In genomic region chr1:63122051-63122450, GRCh38 we compare ENCODE assay signal across 25 cellular contexts.
DNase-seq lines count a peak whose midpoint lies in the region; ATAC-seq, FAIRE-seq and TF ChIP-seq lines count a peak whose summit lies in the region.
"Had no signal": no experiment of that assay in that cellular context is flagged by ENCODE, and none has a peak within 500 bp of the region (broad histone marks: within the 10 kb centered on the region; RNA-seq: fewer than 3 reads in every experiment).

No MANE protein-coding gene starts in this region.

- FAIRE-seq in H1 (lab: Jason Lieb, UNC) = no peak
- FAIRE-seq: colon, frontal cortex had no signal

- no peaks in the 10 kb centered on the region for H3K36me3 ChIP-seq in H1 (ENCODE audit: control insufficient read depth in 2 of 4, insufficient read depth in 4 of 4, low read length in 3 of 4)
- H3K36me3 ChIP-seq: ascending aorta, lower lobe of right lung had no signal

- no peaks in the 10 kb centered on the region for H3K27me3 ChIP-seq in H1 (replicated peaks in 1 of 4; ENCODE audit: control insufficient read depth in 3 of 4, extremely low read depth in 1 of 4, insufficient read depth in 3 of 4, low read length in 3 of 4)
- H3K27me3 ChIP-seq: ascending aorta had no signal

- no peak overlapping the region for H2AK5ac ChIP-seq in H1 (ENCODE audit: low read depth, low read length)

- TF ChIP-seq RAD21 in H1 (IDR thresholded peaks at IDR 0.05 in 1 of 2, conservative IDR thresholded peaks at IDR 0.05 in 1 of 2; ENCODE audit: low read depth in 2 of 2, low read length in 2 of 2) = no peak

- TF ChIP-seq EP300 in H1 (IDR thresholded peaks at IDR 0.05; ENCODE audit: borderline replicate concordance in 1 of 2, low read depth in 2 of 2, low read length in 2 of 2) = no peak

- POLR2A ChIA-PET in H1 (lab: Charles Lee; ENCODE audit: partially characterized antibody) = no interaction called here

- no peak overlapping the region for H4K8ac ChIP-seq in H1 (ENCODE audit: extremely low read depth, insufficient read depth, low read length)

- H3K4me3 Mint-ChIP-seq in stimulated activated memory B cell treated with anti-CD40 and anti-IgM and Interleukin-4, amounts not matched to agents 10 μg/mL and 1 μg/mL and 100 μg/mL, for 72 hours = no peak overlapping the region
- H3K4me3 Mint-ChIP-seq: naive thymus-derived CD4-positive, alpha-beta T cell; T-helper 17 cell; type B pancreatic cell had no signal

- 89% methylated on average over 8 of the region's 8 CpGs; no CpG with 5 or more reads in 1 of the 2 experiments for WGBS in H1 (ENCODE audit: extremely low coverage in 1 of 2, insufficient coverage in 1 of 2, insufficient read length in 1 of 2, insufficient replicate concordance in 2 of 2, low coverage in 1 of 2, low lambda C conversion rate in 2 of 2, missing lambda C conversion rate in 1 of 2), 2 experiments

- H3K23me2 ChIP-seq in H1 (ENCODE audit: low read depth, low read length) = no peaks in the 10 kb centered on the region

- H3K18ac ChIP-seq in H1 (ENCODE audit: extremely low read depth, low read length) = no peak overlapping the region

- CTCF ChIA-PET in H1 (lab: Charles Lee; ENCODE audit: partially characterized antibody) = interaction anchor here (0.8 to 1.5 kb wide), 4 partner anchors 13 to 216 kb away, joined by 3 to 4 read pairs (median 3); no protein-coding TSS in a partner anchor

- peak overlapping the region; percentile 66 for H2AFZ ChIP-seq in H1 (ENCODE audit: low read length)

- no peak overlapping the region for H2BK120ac ChIP-seq in H1 (replicated peaks; ENCODE audit: low read depth, low read length)

- H3K27ac ChIP-seq in H1 (ENCODE audit: low read depth, low read length) = no peak overlapping the region
- H3K27ac ChIP-seq: ascending aorta, C4-2B, lower lobe of right lung had no signal

- no peaks in the 10 kb centered on the region for H3K9me3 Mint-ChIP-seq in stimulated activated memory B cell treated with anti-CD40 and anti-IgM and Interleukin-4, amounts not matched to agents 10 μg/mL and 1 μg/mL and 100 μg/mL, for 72 hours
- H3K9me3 Mint-ChIP-seq: type B pancreatic cell had no signal

- no peaks in the 10 kb centered on the region for H3K9me3 ChIP-seq in H1 (ENCODE audit: insufficient read depth in 2 of 2, low read depth in 1 of 2, low read length in 1 of 2)
- H3K9me3 ChIP-seq: ascending aorta, lower lobe of right lung had no signal

- no peaks in the 10 kb centered on the region for H3K79me2 ChIP-seq in H1 (ENCODE audit: control insufficient read depth in 1 of 2, insufficient read depth in 2 of 2, low read length in 2 of 2)

- no peak overlapping the region for H3K14ac ChIP-seq in H1 (ENCODE audit: insufficient read length)

- no peak overlapping the region for H4K5ac ChIP-seq in H1 (ENCODE audit: insufficient read length, low read depth, low read length)

- no peak overlapping the region for H3K4me2 ChIP-seq in H1 (ENCODE audit: insufficient read depth in 1 of 2, low read depth in 2 of 2, low read length in 2 of 2)

- H3K4ac ChIP-seq in H1 (replicated peaks; ENCODE audit: insufficient read length, low read depth, low read length) = no peak overlapping the region

- no peak overlapping the region for H2BK15ac ChIP-seq in H1 (ENCODE audit: low read length)

- peak; percentile 56 for DNase-seq in NCI-H2171 treated with DMSO at 0.1 percent for 48 hours (lab: John Stamatoyannopoulos, UW)
- no peak for DNase-seq in NCI-H2171 (lab: John Stamatoyannopoulos, UW)
- DNase-seq in H1 (ENCODE audit: low read depth in 1 of 2, low spot score in 2 of 2) = no peak
- no peak for DNase-seq in AG20443 (ENCODE audit: low spot score)
- DNase-seq: 8988T; activated CD4-positive, alpha-beta T cell treated with anti-CD3 and anti-CD28 coated beads for 1 hour; activated gamma-delta T cell treated with Interleukin-2 at 50 U/mL for 16 hours; DMS53; H7; IMR-90; lower lobe of right lung; naive thymus-derived CD4-positive, alpha-beta T cell; NCI-H2081 treated with DMSO at 0.1 percent for 48 hours; NK-92 treated with Interleukin-12 subunit alpha and Interleukin-12 subunit beta, amount 100 ng/mL, for 24 hours; stimulated activated naive CD4-positive, alpha-beta T cell treated with Interleukin-2 at 50 U/mL for 16 hours; T-helper 17 cell had no signal

- no peak for TF ChIP-seq CTCF in H1 (IDR thresholded peaks at IDR 0.05; ENCODE audit: control extremely low read depth in 1 of 3, insufficient read depth in 1 of 3, low read depth in 1 of 3, low read length in 3 of 3)

- peak; percentile 36 for ATAC-seq in HG03432 (IDR thresholded peaks at IDR 0.05; ENCODE audit: unreplicated experiment)
- peak; percentile 39 for ATAC-seq in stimulated activated memory B cell treated with anti-CD40 and anti-IgM and Interleukin-4, amounts not matched to agents 10 μg/mL and 1 μg/mL and 100 μg/mL, for 72 hours
- ATAC-seq in GM21447 (IDR thresholded peaks at IDR 0.05; ENCODE audit: unreplicated experiment) = no peak
- no peak for ATAC-seq in GM19452 (IDR thresholded peaks at IDR 0.05; ENCODE audit: unreplicated experiment)
- ATAC-seq: lower lobe of right lung; naive thymus-derived CD4-positive, alpha-beta T cell; T-helper 17 cell had no signal

- no peak overlapping the region for H4K91ac ChIP-seq in H1 (replicated peaks; ENCODE audit: insufficient read length, low read length)

- no peaks in the 10 kb centered on the region for H3K36me3 Mint-ChIP-seq in stimulated activated memory B cell treated with anti-CD40 and anti-IgM and Interleukin-4, amounts not matched to agents 10 μg/mL and 1 μg/mL and 100 μg/mL, for 72 hours
- H3K36me3 Mint-ChIP-seq: naive thymus-derived CD4-positive, alpha-beta T cell; type B pancreatic cell had no signal

- no peaks in the 10 kb centered on the region; a peak in 2 of 7 replicates for H3K4me1 ChIP-seq in H1 (replicated peaks in 1 of 4; ENCODE audit: control insufficient read depth in 3 of 4, insufficient read depth in 4 of 4, low read length in 3 of 4)
- H3K4me1 ChIP-seq: ascending aorta, lower lobe of right lung had no signal

- peaks cover 6% of the 10 kb centered on the region for H3K4me1 Mint-ChIP-seq in stimulated activated memory B cell treated with anti-CD40 and anti-IgM and Interleukin-4, amounts not matched to agents 10 μg/mL and 1 μg/mL and 100 μg/mL, for 72 hours
- H3K4me1 Mint-ChIP-seq: naive thymus-derived CD4-positive, alpha-beta T cell had no signal

- H3K79me1 ChIP-seq in H1 (ENCODE audit: low read depth, low read length) = no peaks in the 10 kb centered on the region

- H4K20me1 ChIP-seq in H1 (replicated peaks in 1 of 2; ENCODE audit: control insufficient read depth in 1 of 2, insufficient read depth in 2 of 2, low read length in 2 of 2) = no peaks in the 10 kb centered on the region

- no peak overlapping the region for H3K23ac ChIP-seq in H1 (ENCODE audit: insufficient read length)

- H3K4me3 ChIP-seq in H1 (ENCODE audit: extremely low read depth in 1 of 4, insufficient read depth in 2 of 4, low read depth in 3 of 4, low read length in 4 of 4) = no peak overlapping the region
- H3K4me3 ChIP-seq: ascending aorta, lower lobe of right lung had no signal

- no peak for TF ChIP-seq POLR2A in H1 (IDR thresholded peaks at IDR 0.05; ENCODE audit: control extremely low read depth in 1 of 2, low read depth in 2 of 2, low read length in 2 of 2)

- no peak overlapping the region for H3K56ac ChIP-seq in H1 (replicated peaks; ENCODE audit: insufficient read length, low read depth, low read length)

- H3K9ac ChIP-seq in H1 (replicated peaks in 1 of 4; ENCODE audit: extremely low read depth in 1 of 4, low read depth in 3 of 4, low read length in 3 of 4) = no peak overlapping the region

- H2BK20ac ChIP-seq in H1 (ENCODE audit: low read length) = no peak overlapping the region

- no peak overlapping the region for H3K27ac Mint-ChIP-seq in stimulated activated memory B cell treated with anti-CD40 and anti-IgM and Interleukin-4, amounts not matched to agents 10 μg/mL and 1 μg/mL and 100 μg/mL, for 72 hours
- H3K27ac Mint-ChIP-seq: naive thymus-derived CD4-positive, alpha-beta T cell; T-helper 17 cell; type B pancreatic cell had no signal

- no peak overlapping the region for H2BK5ac ChIP-seq in H1 (ENCODE audit: low read depth, low read length)

- H2BK12ac ChIP-seq in H1 (ENCODE audit: low read depth, low read length) = no peak overlapping the region

- no peaks in the 10 kb centered on the region for H3K27me3 Mint-ChIP-seq in stimulated activated memory B cell treated with anti-CD40 and anti-IgM and Interleukin-4, amounts not matched to agents 10 μg/mL and 1 μg/mL and 100 μg/mL, for 72 hours

TF ChIP-seq in H1, 55 proteins besides CTCF, POLR2A, EP300 and RAD21 (continues in another document):
- TF ChIP-seq CEBPB (IDR thresholded peaks at IDR 0.05; ENCODE audit: low read depth, low read length) = no peak
- no peak for TF ChIP-seq CREB1 (IDR thresholded peaks at IDR 0.05)
- TF ChIP-seq SIN3A (conservative IDR thresholded peaks at IDR 0.05 in 1 of 2, IDR thresholded peaks at IDR 0.05 in 1 of 2; ENCODE audit: low read depth in 1 of 2, low read length in 2 of 2) = no peak
- no peak for TF ChIP-seq SUZ12 (IDR thresholded peaks at IDR 0.05; ENCODE audit: low read length)
- no peak for TF ChIP-seq SIX5 (IDR thresholded peaks at IDR 0.05; ENCODE audit: low read depth, low read length)
- TF ChIP-seq CHD2 (IDR thresholded peaks at IDR 0.05; ENCODE audit: low read length) = no peak
- no peak for TF ChIP-seq GTF2F1 (IDR thresholded peaks at IDR 0.05; ENCODE audit: borderline replicate concordance, low read depth, low read length)
- TF ChIP-seq SIRT6 (IDR thresholded peaks at IDR 0.05; ENCODE audit: low read length) = no peak
- no peak for TF ChIP-seq SAP30 (IDR thresholded peaks at IDR 0.05; ENCODE audit: insufficient read depth, insufficient replicate concordance, low read length)
- no peak for TF ChIP-seq CBX8 (IDR thresholded peaks at IDR 0.05; ENCODE audit: borderline replicate concordance, low read depth, low read length)
- no peak for TF ChIP-seq HDAC6 (IDR thresholded peaks at IDR 0.05; ENCODE audit: low read depth, low read length)

Comparison
In these comparisons a context has a peak if more than half of its experiments do, and no peak if none do; other contexts are left out.
1. ATAC-seq: peak in HG03432 (single experiment) and stimulated activated memory B cell treated with anti-CD40 and anti-IgM and Interleukin-4, amounts not matched to agents 10 μg/mL and 1 μg/mL and 100 μg/mL, for 72 hours (single experiment); none in GM21447 (single experiment) and GM19452 (single experiment).